ENCODE assay signal across 2 cellular contexts in genomic region chr11:47071341-47071740, GRCh38.
A peak's percentile ranks its signal among the peaks of the same experiment; 100 is the strongest.
TF ChIP-seq lines count a peak whose summit lies in the region.

No MANE protein-coding gene starts in this region.

TF ChIP-seq in SK-N-SH, 30 proteins besides CTCF, POLR2A, EP300 and RAD21 (continued from another document):
- TF ChIP-seq ZBTB33 (IDR thresholded peaks at IDR 0.05; ENCODE audit: borderline replicate concordance, low read depth) (no peak), SIN3A (IDR thresholded peaks at IDR 0.05; ENCODE audit: borderline replicate concordance, low read depth, low read length) (no peak), YY1 (IDR thresholded peaks at IDR 0.05; ENCODE audit: low read depth) (no peak), USF2 (IDR thresholded peaks at IDR 0.05; ENCODE audit: borderline replicate concordance, low read depth, low read length) (no peak), FOXJ3 (CRISPR knock-in tag; IDR thresholded peaks at IDR 0.05) (peak; percentile 44; the same call in 1 of the 2 replicates), MEF2A (IDR thresholded peaks at IDR 0.05; ENCODE audit: borderline replicate concordance, low read depth) (no peak), GABPA (IDR thresholded peaks at IDR 0.05; ENCODE audit: low read depth) (no peak), IRF3 (IDR thresholded peaks at IDR 0.05; ENCODE audit: low read depth, low read length) (no peak), RCOR1 (IDR thresholded peaks at IDR 0.05; ENCODE audit: low read length) (peak; percentile 73; the same call in 1 of the 2 replicates), FOXM1 (IDR thresholded peaks at IDR 0.05; ENCODE audit: low read depth) (no peak), RXRA (IDR thresholded peaks at IDR 0.05; ENCODE audit: borderline replicate concordance, low read depth) (no peak), EZH2phosphoT487 (IDR thresholded peaks at IDR 0.05; ENCODE audit: borderline replicate concordance, low read depth) (no peak), JUND (IDR thresholded peaks at IDR 0.05) (no peak), TCF12 (IDR thresholded peaks at IDR 0.05) (no peak), NFIC (IDR thresholded peaks at IDR 0.05; ENCODE audit: borderline replicate concordance) (no peak), RFX5 (IDR thresholded peaks at IDR 0.05; ENCODE audit: low read length) (no peak), POLR2AphosphoS5 (IDR thresholded peaks at IDR 0.05; ENCODE audit: low read depth, low read length) (no peak), SMC3 (IDR thresholded peaks at IDR 0.05; ENCODE audit: low read depth, low read length) (no peak), GATA2 (CRISPR knock-in tag; IDR thresholded peaks at IDR 0.05) (peak; percentile 83), TEAD4 (IDR thresholded peaks at IDR 0.05; ENCODE audit: borderline replicate concordance, insufficient read depth) (no peak)
- TF ChIP-seq, protein P1, sequence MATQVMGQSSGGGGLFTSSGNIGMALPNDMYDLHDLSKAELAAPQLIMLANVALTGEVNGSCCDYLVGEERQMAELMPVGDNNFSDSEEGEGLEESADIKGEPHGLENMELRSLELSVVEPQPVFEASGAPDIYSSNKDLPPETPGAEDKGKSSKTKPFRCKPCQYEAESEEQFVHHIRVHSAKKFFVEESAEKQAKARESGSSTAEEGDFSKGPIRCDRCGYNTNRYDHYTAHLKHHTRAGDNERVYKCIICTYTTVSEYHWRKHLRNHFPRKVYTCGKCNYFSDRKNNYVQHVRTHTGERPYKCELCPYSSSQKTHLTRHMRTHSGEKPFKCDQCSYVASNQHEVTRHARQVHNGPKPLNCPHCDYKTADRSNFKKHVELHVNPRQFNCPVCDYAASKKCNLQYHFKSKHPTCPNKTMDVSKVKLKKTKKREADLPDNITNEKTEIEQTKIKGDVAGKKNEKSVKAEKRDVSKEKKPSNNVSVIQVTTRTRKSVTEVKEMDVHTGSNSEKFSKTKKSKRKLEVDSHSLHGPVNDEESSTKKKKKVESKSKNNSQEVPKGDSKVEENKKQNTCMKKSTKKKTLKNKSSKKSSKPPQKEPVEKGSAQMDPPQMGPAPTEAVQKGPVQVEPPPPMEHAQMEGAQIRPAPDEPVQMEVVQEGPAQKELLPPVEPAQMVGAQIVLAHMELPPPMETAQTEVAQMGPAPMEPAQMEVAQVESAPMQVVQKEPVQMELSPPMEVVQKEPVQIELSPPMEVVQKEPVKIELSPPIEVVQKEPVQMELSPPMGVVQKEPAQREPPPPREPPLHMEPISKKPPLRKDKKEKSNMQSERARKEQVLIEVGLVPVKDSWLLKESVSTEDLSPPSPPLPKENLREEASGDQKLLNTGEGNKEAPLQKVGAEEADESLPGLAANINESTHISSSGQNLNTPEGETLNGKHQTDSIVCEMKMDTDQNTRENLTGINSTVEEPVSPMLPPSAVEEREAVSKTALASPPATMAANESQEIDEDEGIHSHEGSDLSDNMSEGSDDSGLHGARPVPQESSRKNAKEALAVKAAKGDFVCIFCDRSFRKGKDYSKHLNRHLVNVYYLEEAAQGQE (IDR thresholded peaks at IDR 0.05; ENCODE audit: low read depth, low read length) = no peak
- TF ChIP-seq, protein P2, sequence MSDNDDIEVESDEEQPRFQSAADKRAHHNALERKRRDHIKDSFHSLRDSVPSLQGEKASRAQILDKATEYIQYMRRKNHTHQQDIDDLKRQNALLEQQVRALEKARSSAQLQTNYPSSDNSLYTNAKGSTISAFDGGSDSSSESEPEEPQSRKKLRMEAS (IDR thresholded peaks at IDR 0.05; ENCODE audit: low read depth) = no peak

TF ChIP-seq in SK-N-SH treated with all-trans-retinoic acid at 6 μM for 48 hours, 23 proteins besides CTCF, POLR2A, EP300 and RAD21 (continued from another document):
- no peak for TF ChIP-seq PATZ1 (CRISPR knock-in tag; IDR thresholded peaks at IDR 0.05; ENCODE audit: borderline replicate concordance)
- TF ChIP-seq ZNF565 (CRISPR knock-in tag; conservative IDR thresholded peaks at IDR 0.05; ENCODE audit: low read depth) = no peak
- TF ChIP-seq, protein P3, sequence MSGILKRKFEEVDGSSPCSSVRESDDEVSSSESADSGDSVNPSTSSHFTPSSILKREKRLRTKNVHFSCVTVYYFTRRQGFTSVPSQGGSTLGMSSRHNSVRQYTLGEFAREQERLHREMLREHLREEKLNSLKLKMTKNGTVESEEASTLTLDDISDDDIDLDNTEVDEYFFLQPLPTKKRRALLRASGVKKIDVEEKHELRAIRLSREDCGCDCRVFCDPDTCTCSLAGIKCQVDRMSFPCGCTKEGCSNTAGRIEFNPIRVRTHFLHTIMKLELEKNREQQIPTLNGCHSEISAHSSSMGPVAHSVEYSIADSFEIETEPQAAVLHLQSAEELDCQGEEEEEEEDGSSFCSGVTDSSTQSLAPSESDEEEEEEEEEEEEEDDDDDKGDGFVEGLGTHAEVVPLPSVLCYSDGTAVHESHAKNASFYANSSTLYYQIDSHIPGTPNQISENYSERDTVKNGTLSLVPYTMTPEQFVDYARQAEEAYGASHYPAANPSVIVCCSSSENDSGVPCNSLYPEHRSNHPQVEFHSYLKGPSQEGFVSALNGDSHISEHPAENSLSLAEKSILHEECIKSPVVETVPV (CRISPR knock-in tag; IDR thresholded peaks at IDR 0.05) = no peak
- no peak for TF ChIP-seq ZNF8 (CRISPR knock-in tag; IDR thresholded peaks at IDR 0.05)
- no peak for TF ChIP-seq PPARA (CRISPR knock-in tag; IDR thresholded peaks at IDR 0.05; ENCODE audit: borderline replicate concordance)
- TF ChIP-seq ZNF70 (CRISPR knock-in tag; IDR thresholded peaks at IDR 0.05) = no peak
- TF ChIP-seq ESRRG (CRISPR knock-in tag; IDR thresholded peaks at IDR 0.05) = no peak
- TF ChIP-seq, protein P4, sequence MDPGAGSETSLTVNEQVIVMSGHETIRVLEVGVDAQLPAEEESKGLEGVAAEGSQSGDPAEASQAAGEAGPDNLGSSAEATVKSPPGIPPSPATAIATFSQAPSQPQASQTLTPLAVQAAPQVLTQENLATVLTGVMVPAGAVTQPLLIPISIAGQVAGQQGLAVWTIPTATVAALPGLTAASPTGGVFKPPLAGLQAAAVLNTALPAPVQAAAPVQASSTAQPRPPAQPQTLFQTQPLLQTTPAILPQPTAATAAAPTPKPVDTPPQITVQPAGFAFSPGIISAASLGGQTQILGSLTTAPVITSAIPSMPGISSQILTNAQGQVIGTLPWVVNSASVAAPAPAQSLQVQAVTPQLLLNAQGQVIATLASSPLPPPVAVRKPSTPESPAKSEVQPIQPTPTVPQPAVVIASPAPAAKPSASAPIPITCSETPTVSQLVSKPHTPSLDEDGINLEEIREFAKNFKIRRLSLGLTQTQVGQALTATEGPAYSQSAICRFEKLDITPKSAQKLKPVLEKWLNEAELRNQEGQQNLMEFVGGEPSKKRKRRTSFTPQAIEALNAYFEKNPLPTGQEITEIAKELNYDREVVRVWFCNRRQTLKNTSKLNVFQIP (CRISPR knock-in tag; IDR thresholded peaks at IDR 0.05; ENCODE audit: borderline replicate concordance, low read depth) = no peak
- no peak for TF ChIP-seq BACH2 (CRISPR knock-in tag; IDR thresholded peaks at IDR 0.05; ENCODE audit: borderline replicate concordance)
- TF ChIP-seq CREB5 (CRISPR knock-in tag; IDR thresholded peaks at IDR 0.05; ENCODE audit: low read depth) = no peak
- TF ChIP-seq TOX (CRISPR knock-in tag; IDR thresholded peaks at IDR 0.05; ENCODE audit: borderline replicate concordance) = no peak
- no peak for TF ChIP-seq ZFP30 (CRISPR knock-in tag; IDR thresholded peaks at IDR 0.05)
- TF ChIP-seq ISL1 (CRISPR knock-in tag; IDR thresholded peaks at IDR 0.05) = no peak
